32 cellular contexts compared by ENCODE assay signal in the genomic region with DNA sequence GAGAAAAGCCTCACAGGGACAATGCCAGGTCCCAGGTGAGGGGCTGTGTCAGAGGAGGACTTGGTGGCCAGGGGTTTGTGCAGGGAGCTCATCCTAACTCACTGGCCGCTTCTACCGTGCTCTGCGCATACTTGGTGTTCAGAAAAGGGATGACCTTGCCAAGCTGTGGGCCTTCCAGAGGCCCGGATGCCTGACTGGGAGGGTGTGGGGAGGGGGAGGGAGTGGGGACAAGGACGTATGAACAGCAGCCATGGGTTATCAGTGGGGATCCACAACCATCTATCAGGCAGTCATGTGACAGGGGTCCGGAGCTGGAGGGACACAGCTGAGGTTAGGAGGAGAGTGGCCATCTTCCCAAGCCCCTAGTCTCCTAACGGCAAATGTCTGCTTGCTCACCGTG.
"Had no signal": no experiment of that assay in that cellular context is flagged by ENCODE, and none has a peak within 500 bp of the region (broad histone marks: within the 10 kb centered on the region; RNA-seq: fewer than 3 reads in every experiment).

No MANE protein-coding gene starts in this region.

- H3K27ac ChIP-seq: body of pancreas, breast epithelium, SJSA1 had no signal

- H3K4me3 ChIP-seq: body of pancreas, breast epithelium, MG63, SJSA1 had no signal

- DNase-seq: activated CD4-positive, alpha-beta T cell treated with anti-CD3 and anti-CD28 coated beads for 36 hours; activated CD4-positive, alpha-beta T cell treated with anti-CD3 and anti-CD28 coated beads, Interleukin-2, amount 10 ng/mL, durations not matched to agents 7 days and 5 days; activated CD4-positive, alpha-beta T cell treated with anti-CD3 and anti-CD28 coated beads, Interleukin-2, amount 50 U/mL, for 48 hours; activated CD8-positive, alpha-beta T cell treated with anti-CD3 and anti-CD28 coated beads, Interleukin-2, amount 10 ng/mL, durations not matched to agents 7 days and 5 days; activated gamma-delta T cell; activated naive CD4-positive, alpha-beta T cell treated with Interleukin-2 at 50 U/mL for 16 hours; activated naive CD8-positive, alpha-beta T cell treated with anti-CD3 and anti-CD28 coated beads, Interleukin-2, amount 10 ng/mL, durations not matched to agents 7 days and 5 days; activated T-cell treated with anti-CD3 and anti-CD28 coated beads, Interleukin-2, amount 50 U/mL, for 4 hours; body of pancreas; caudate nucleus; Kasumi-1; KG1; MG63; NCI-H1048; NCI-H1105 treated with DMSO at 0.1 percent for 48 hours; NCI-H1436; NCI-H1694; NCI-H1930; NCI-H2081 treated with DMSO at 0.1 percent for 48 hours; NCI-H226; NCI-H446 treated with DMSO at 0.1 percent for 48 hours; NCI-H524; NCI-H69; RPMI8226; SHP77 treated with DMSO at 0.1 percent for 48 hours; SK-N-SH had no signal

- H3K27me3 ChIP-seq: body of pancreas, breast epithelium, MG63, SJSA1 had no signal

- H3K4me1 ChIP-seq: breast epithelium, SJSA1 had no signal

- FAIRE-seq: astrocyte, TTC549 had no signal

- H3K9me3 ChIP-seq: body of pancreas, breast epithelium, MG63, SJSA1, SK-N-SH had no signal

- H3K4me2 ChIP-seq: SK-N-SH had no signal

- H3K36me3 ChIP-seq: breast epithelium had no signal

- ATAC-seq: activated CD4-positive, alpha-beta T cell treated with anti-CD3 and anti-CD28 coated beads for 36 hours; activated CD4-positive, CD25-positive, alpha-beta regulatory T cell treated with anti-CD3 and anti-CD28 coated beads, Interleukin-2, amount 50 U/mL, for 24 hours; activated CD8-positive, alpha-beta T cell treated with anti-CD3 and anti-CD28 coated beads, Interleukin-2, amount 10 ng/mL, durations not matched to agents 7 days and 5 days; activated T-cell treated with anti-CD3 and anti-CD28 coated beads, Interleukin-2, amount 50 U/mL, for 4 hours; body of pancreas; Panc1 had no signal

- H3K9ac ChIP-seq: SK-N-SH had no signal
